Comparison of ENCODE assay signal across 25 cellular contexts in genomic region chr5:3122985-3123762, GRCh38.
A peak's percentile ranks its signal among the peaks of the same experiment; 100 is the strongest.
DNase-seq lines count a peak whose midpoint lies in the region; ATAC-seq, FAIRE-seq and TF ChIP-seq lines count a peak whose summit lies in the region.
"Had no signal": no experiment of that assay in that cellular context is flagged by ENCODE, and none has a peak within 500 bp of the region (broad histone marks: within the 10 kb centered on the region; RNA-seq: fewer than 3 reads in every experiment).

No MANE protein-coding gene starts in this region.

- H3K36me3 ChIP-seq in small intestine (ENCODE audit: control insufficient read depth in 2 of 2, insufficient read depth in 2 of 2, low read length in 2 of 2), result no peaks in the 10 kb centered on the region
- H3K36me3 ChIP-seq: BE2C, MG63, Peyer's patch, SJSA1 had no signal

- H3K9me3 ChIP-seq in T-helper 17 cell (ENCODE audit: control insufficient read depth, low read length, poor library complexity, severe bottlenecking), result no peaks in the 10 kb centered on the region
- H3K9me3 ChIP-seq in small intestine (ENCODE audit: control insufficient read depth, low read depth), result no peaks in the 10 kb centered on the region
- H3K9me3 ChIP-seq: BE2C, MG63, Peyer's patch had no signal

- no peak for TF ChIP-seq CTCF in type B pancreatic cell (conservative IDR thresholded peaks at IDR 0.05)

- DNase-seq in activated CD8-positive, alpha-beta memory T cell treated with anti-CD3 and anti-CD28 coated beads for 24 hours, result peak; percentile 9
- DNase-seq in activated CD8-positive, alpha-beta memory T cell treated with anti-CD3 and anti-CD28 coated beads, Interleukin-2, amount 10 ng/mL, durations not matched to agents 7 days and 5 days, result no peak
- DNase-seq in T-helper 17 cell, result no peak
- DNase-seq in islet precursor cell, result peak; percentile 70
- DNase-seq in type B pancreatic cell (ENCODE audit: extremely low spot score, unreplicated experiment), result no peak
- DNase-seq in small intestine, result no peak
- DNase-seq: BE2C; CD4-positive, CD25-positive, alpha-beta regulatory T cell; COR-L47; DMS 273 treated with DMSO at 0.1 percent for 48 hours; DND-41; GDM1; Karpas-422; MG63; NCI-H1092 treated with DMSO at 0.1 percent for 48 hours; NCI-H1694; NCI-H2107; NCI-H345; NCI-H524 treated with DMSO at 0.1 percent for 48 hours; Peyer's patch had no signal

- no peak for FAIRE-seq in small intestine (lab: Jason Lieb, UNC)
- FAIRE-seq: A204.1 had no signal

- no peak for ATAC-seq in activated CD8-positive, alpha-beta memory T cell treated with anti-CD3 and anti-CD28 coated beads, Interleukin-2, amount 10 ng/mL, durations not matched to agents 7 days and 5 days
- ATAC-seq in T-helper 17 cell (no peak), GM18858 (IDR thresholded peaks at IDR 0.05; ENCODE audit: unreplicated experiment) (no peak), HG02973 (IDR thresholded peaks at IDR 0.05; ENCODE audit: unreplicated experiment) (no peak)

- no peak overlapping the region for H3K27ac ChIP-seq in small intestine (ENCODE audit: low read depth in 1 of 2, low read length in 1 of 2)
- H3K27ac ChIP-seq: Peyer's patch, SJSA1 had no signal

- no peak overlapping the region for H3K4me3 ChIP-seq in small intestine (ENCODE audit: low read depth in 1 of 2, low read length in 2 of 2)
- H3K4me3 ChIP-seq: MG63, Peyer's patch, SJSA1 had no signal

- no peak overlapping the region for H3K4me3 Mint-ChIP-seq in activated CD8-positive, alpha-beta memory T cell treated with anti-CD3 and anti-CD28 coated beads, Interleukin-2, amount 10 ng/mL, durations not matched to agents 7 days and 5 days
- H3K4me3 Mint-ChIP-seq in T-helper 17 cell (peak overlapping the region; percentile 19), type B pancreatic cell (peak overlapping the region; percentile 1)
- H3K4me3 Mint-ChIP-seq: CD4-positive, CD25-positive, alpha-beta regulatory T cell; IgD-negative memory B cell had no signal

- no peaks in the 10 kb centered on the region for H3K9me3 Mint-ChIP-seq in activated CD8-positive, alpha-beta memory T cell treated with anti-CD3 and anti-CD28 coated beads, Interleukin-2, amount 10 ng/mL, durations not matched to agents 7 days and 5 days (ENCODE audit: low read depth)
- peaks cover 7% of the 10 kb centered on the region for H3K9me3 Mint-ChIP-seq in type B pancreatic cell

- 11 to 21% (median 17%) methylated on average over 6 of the region's 6 CpGs for WGBS in small intestine, 3 donors

- H3K4me1 ChIP-seq in small intestine (ENCODE audit: control insufficient read depth in 2 of 2, insufficient read depth in 1 of 2, low read depth in 1 of 2, low read length in 1 of 2), result no peaks in the 10 kb centered on the region
- H3K4me1 ChIP-seq: BE2C, SJSA1 had no signal

- CTCF ChIA-PET in activated CD8-positive, alpha-beta memory T cell treated with anti-CD3 and anti-CD28 coated beads, Interleukin-2, amount 10 ng/mL, durations not matched to agents 7 days and 5 days (lab: Charles Lee), result no interaction called here

- H3K27me3 ChIP-seq in small intestine (ENCODE audit: control insufficient read depth in 2 of 2, insufficient read depth in 2 of 2, low read length in 2 of 2), result peaks cover 6 to 10% of the 10 kb centered on the region in 2 donors
- H3K27me3 ChIP-seq: BE2C, MG63, Peyer's patch, SJSA1 had no signal

- H3K27me3 Mint-ChIP-seq in activated CD8-positive, alpha-beta memory T cell treated with anti-CD3 and anti-CD28 coated beads, Interleukin-2, amount 10 ng/mL, durations not matched to agents 7 days and 5 days, result peaks cover 23% of the 10 kb centered on the region
- H3K27me3 Mint-ChIP-seq in T-helper 17 cell, result peaks cover 42% of the 10 kb centered on the region
- peaks cover 24% of the 10 kb centered on the region for H3K27me3 Mint-ChIP-seq in type B pancreatic cell

- H3K36me3 Mint-ChIP-seq in activated CD8-positive, alpha-beta memory T cell treated with anti-CD3 and anti-CD28 coated beads, Interleukin-2, amount 10 ng/mL, durations not matched to agents 7 days and 5 days, result no peaks in the 10 kb centered on the region
- H3K36me3 Mint-ChIP-seq in T-helper 17 cell (ENCODE audit: low read depth) (no peaks in the 10 kb centered on the region), type B pancreatic cell (no peaks in the 10 kb centered on the region)
- H3K36me3 Mint-ChIP-seq: CD4-positive, CD25-positive, alpha-beta regulatory T cell had no signal

- no peaks in the 10 kb centered on the region for H3K4me1 Mint-ChIP-seq in activated CD8-positive, alpha-beta memory T cell treated with anti-CD3 and anti-CD28 coated beads, Interleukin-2, amount 10 ng/mL, durations not matched to agents 7 days and 5 days
- H3K4me1 Mint-ChIP-seq in T-helper 17 cell (no peaks in the 10 kb centered on the region), type B pancreatic cell (ENCODE audit: unreplicated experiment) (peaks cover 36% of the 10 kb centered on the region)
- H3K4me1 Mint-ChIP-seq: CD4-positive, CD25-positive, alpha-beta regulatory T cell had no signal

- H3K27ac Mint-ChIP-seq in activated CD8-positive, alpha-beta memory T cell treated with anti-CD3 and anti-CD28 coated beads, Interleukin-2, amount 10 ng/mL, durations not matched to agents 7 days and 5 days, result no peak overlapping the region
- H3K27ac Mint-ChIP-seq in T-helper 17 cell, result no peak overlapping the region
- H3K27ac Mint-ChIP-seq in type B pancreatic cell, result no peak overlapping the region
- H3K27ac Mint-ChIP-seq: CD4-positive, CD25-positive, alpha-beta regulatory T cell; IgD-negative memory B cell had no signal

Comparison
In these comparisons a context has a peak if more than half of its experiments do, and no peak if none do; other contexts are left out.
1. DNase-seq: peak in activated CD8-positive, alpha-beta memory T cell treated with anti-CD3 and anti-CD28 coated beads for 24 hours (single experiment) and islet precursor cell (single experiment); none in activated CD8-positive, alpha-beta memory T cell treated with anti-CD3 and anti-CD28 coated beads, Interleukin-2, amount 10 ng/mL, durations not matched to agents 7 days and 5 days (single experiment), T-helper 17 cell (0 of 3), type B pancreatic cell (single experiment) and small intestine (single experiment).